Comparison of ENCODE assay signal across 14 cellular contexts in the genomic region with DNA sequence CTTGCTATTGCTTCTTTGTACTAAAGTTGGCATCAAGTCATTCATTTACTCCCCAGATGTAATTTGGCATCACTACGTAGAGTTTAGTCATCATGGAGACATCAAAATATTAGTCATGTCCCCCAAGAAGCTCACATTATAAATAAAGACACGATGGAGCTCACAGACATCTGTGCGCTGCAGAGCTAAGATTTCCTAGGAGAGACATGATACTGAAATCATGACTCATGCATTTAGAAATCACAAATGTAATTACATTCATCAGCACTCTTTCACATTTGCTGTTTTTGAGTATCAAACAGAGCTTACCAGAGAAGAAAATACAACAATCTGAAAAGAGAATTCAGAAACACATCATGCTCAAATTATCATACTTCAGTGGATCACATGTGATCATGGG.
DNase-seq lines count a peak whose midpoint lies in the region; ATAC-seq and TF ChIP-seq lines count a peak whose summit lies in the region.
"Had no signal": no experiment of that assay in that cellular context is flagged by ENCODE, and none has a peak within 500 bp of the region (broad histone marks: within the 10 kb centered on the region; RNA-seq: fewer than 3 reads in every experiment).

No MANE protein-coding gene starts in this region.

- H3K4me3 ChIP-seq in MG63 (no peak overlapping the region), epithelial cell of esophagus (ENCODE audit: low read length) (no peak overlapping the region)
- H3K4me3 ChIP-seq: lower lobe of right lung had no signal

- DNase-seq in AG20443 (ENCODE audit: low spot score) (peak; percentile 67), MG63 (peak; percentile 74), epithelial cell of esophagus (ENCODE audit: low read depth) (peak; percentile 79), myocyte (ENCODE audit: low read depth) (peak; percentile 85), ureter (ENCODE audit: low spot score) (no peak), T-helper 2 cell (no peak)
- DNase-seq: activated CD4-positive, alpha-beta T cell treated with anti-CD3 and anti-CD28 coated beads for 48 hours; activated effector memory CD4-positive, alpha-beta T cell treated with Interleukin-2 at 50 U/mL for 16 hours; CD4-positive, alpha-beta T cell; lower lobe of right lung; NCI-H146 had no signal

- H3K9me3 ChIP-seq in MG63: no peaks in the 10 kb centered on the region
- H3K9me3 ChIP-seq: lower lobe of right lung had no signal

- TF ChIP-seq CTCF in epithelial cell of esophagus (IDR thresholded peaks at IDR 0.05; ENCODE audit: insufficient read depth, low read depth, low read length, missing control alignments): no peak

- H3K36me3 ChIP-seq in MG63: no peaks in the 10 kb centered on the region
- H3K36me3 ChIP-seq: lower lobe of right lung had no signal

- no peak for ATAC-seq in HG02840 (IDR thresholded peaks at IDR 0.05; ENCODE audit: low FRiP score, unreplicated experiment)
- no peak for ATAC-seq in GM21390 (IDR thresholded peaks at IDR 0.05; ENCODE audit: unreplicated experiment)
- ATAC-seq: HepG2, lower lobe of right lung had no signal

- no peaks in the 10 kb centered on the region for H3K27me3 ChIP-seq in MG63

Comparison
In these comparisons a context has a peak if more than half of its experiments do, and no peak if none do; other contexts are left out.
1. DNase-seq: peak in AG20443 (single experiment), MG63 (single experiment), epithelial cell of esophagus (single experiment) and myocyte (single experiment); none in ureter (single experiment) and T-helper 2 cell (0 of 5).